In the genomic region with DNA sequence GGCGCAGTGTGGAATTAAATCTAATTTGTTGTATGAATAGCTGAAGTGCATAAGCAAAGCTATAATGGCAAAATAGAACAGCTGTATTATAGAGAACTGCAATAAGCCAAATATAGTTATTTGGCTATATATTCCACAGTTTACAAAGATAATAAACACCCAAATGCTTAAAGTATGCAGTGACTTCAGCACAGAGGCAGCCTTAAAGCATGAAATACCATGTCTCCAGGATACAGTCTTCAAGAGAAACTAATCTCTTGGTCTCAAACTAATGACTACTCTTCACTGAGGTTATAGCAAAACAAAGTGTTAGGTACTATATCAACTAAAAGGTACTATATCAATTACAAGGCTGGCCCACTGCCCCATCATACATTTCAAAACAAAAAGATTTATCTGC, we compare ENCODE assay signal across 17 cellular contexts. TPM values are rescaled to one million over a fixed set of nuclear protein-coding genes. Genes with fewer than 3 reads are reported as not detected.
DNase-seq lines count a peak whose midpoint lies in the region; ATAC-seq and TF ChIP-seq lines count a peak whose summit lies in the region.
"Had no signal": no experiment of that assay in that cellular context is flagged by ENCODE, and none has a peak within 500 bp of the region (broad histone marks: within the 10 kb centered on the region; RNA-seq: fewer than 3 reads in every experiment).

No MANE protein-coding gene starts in this region.

- TF ChIP-seq POLR2A in uterus (IDR thresholded peaks at IDR 0.05) = no peak

- H3K27me3 Mint-ChIP-seq in HFFc6 (ENCODE audit: insufficient read depth) (no peaks in the 10 kb centered on the region; the same call in 1 of the 2 replicates), natural killer cell (ENCODE audit: low read depth in 2 of 2) (no peaks in the 10 kb centered on the region)
- H3K27me3 Mint-ChIP-seq: activated CD4-positive, alpha-beta T cell treated with anti-CD3 and anti-CD28 coated beads for 36 hours; activated naive CD8-positive, alpha-beta T cell treated with anti-CD3 and anti-CD28 coated beads for 36 hours; activated T-cell treated with anti-CD3 and anti-CD28 coated beads, Interleukin-2, amount 50 U/mL, for 24 hours; CD4-positive, alpha-beta T cell had no signal

- H3K4me3 Mint-ChIP-seq in HFFc6 (peak overlapping the region; percentile 55), natural killer cell (no peak overlapping the region)
- H3K4me3 Mint-ChIP-seq: activated CD4-positive, alpha-beta T cell treated with anti-CD3 and anti-CD28 coated beads for 36 hours; activated naive CD8-positive, alpha-beta T cell treated with anti-CD3 and anti-CD28 coated beads for 36 hours; activated T-cell treated with anti-CD3 and anti-CD28 coated beads, Interleukin-2, amount 50 U/mL, for 24 hours; CD4-positive, alpha-beta T cell had no signal

- H3K27ac ChIP-seq in skeletal muscle tissue (ENCODE audit: low read depth, low read length) (peak overlapping the region; percentile 87), uterus (peak overlapping the region in 1 of 2 donors; percentile 59)

- H3K9me3 ChIP-seq in skeletal muscle tissue (ENCODE audit: control insufficient read depth in 3 of 3, low read length in 3 of 3) (no peaks in the 10 kb centered on the region), uterus (no peaks in the 10 kb centered on the region)

- H3K36me3 Mint-ChIP-seq in HFFc6 (ENCODE audit: low read depth) (peaks cover 47% of the 10 kb centered on the region), natural killer cell (no peaks in the 10 kb centered on the region)

- intact Hi-C loops in natural killer cell (cut with micrococcal nuclease) = no loop called here
- intact Hi-C loops in uterus (cut with DNase I; ENCODE audit: low total_unique reads) = no loop called here

- H3K36me3 ChIP-seq in skeletal muscle tissue (ENCODE audit: control insufficient read depth in 3 of 3, insufficient read depth in 3 of 3, low read length in 3 of 3) (peaks cover 0 to 4% (median 0%) of the 10 kb centered on the region in 3 donors), uterus (no peaks in the 10 kb centered on the region)

- no peak for TF ChIP-seq CTCF in HFFc6 (IDR thresholded peaks at IDR 0.05)
- TF ChIP-seq CTCF in astrocyte of the spinal cord (IDR thresholded peaks at IDR 0.05; ENCODE audit: low read depth, low read length) = no peak
- no peak for TF ChIP-seq CTCF in natural killer cell (IDR thresholded peaks at IDR 0.05)
- no peak for TF ChIP-seq CTCF in uterus (IDR thresholded peaks at IDR 0.05)

- H3K27me3 ChIP-seq in skeletal muscle tissue (ENCODE audit: control insufficient read depth in 3 of 3, insufficient read depth in 3 of 3, low read length in 3 of 3) (no peaks in the 10 kb centered on the region), uterus (no peaks in the 10 kb centered on the region)

- H3K27ac Mint-ChIP-seq in HFFc6 (peak overlapping the region; percentile 76), natural killer cell (no peak overlapping the region)
- H3K27ac Mint-ChIP-seq: activated CD4-positive, alpha-beta T cell treated with anti-CD3 and anti-CD28 coated beads for 36 hours; activated naive CD8-positive, alpha-beta T cell treated with anti-CD3 and anti-CD28 coated beads for 36 hours; activated T-cell treated with anti-CD3 and anti-CD28 coated beads, Interleukin-2, amount 50 U/mL, for 24 hours; CD4-positive, alpha-beta T cell had no signal

- peak overlapping the region; percentile 79 to 83 (median 80) for H3K9ac ChIP-seq in skeletal muscle tissue (ENCODE audit: low read depth in 1 of 3, low read length in 3 of 3)

- peak; percentile 48 for DNase-seq in HFFc6
- peak; percentile 60 for DNase-seq in astrocyte of the spinal cord (ENCODE audit: low read depth, low spot score)
- peak; percentile 85 for DNase-seq in iris pigment epithelial cell (ENCODE audit: low read depth)
- no peak for DNase-seq in NCI-H82 (lab: John Stamatoyannopoulos, UW)
- no peak for DNase-seq in natural killer cell
- DNase-seq in activated CD4-positive, alpha-beta T cell treated with anti-CD3 and anti-CD28 coated beads, Interleukin-2, amount 50 U/mL, for 4 hours = no peak
- DNase-seq in uterus = no peak
- DNase-seq: activated CD4-positive, alpha-beta T cell treated with anti-CD3 and anti-CD28 coated beads for 36 hours; activated naive CD8-positive, alpha-beta T cell treated with anti-CD3 and anti-CD28 coated beads for 36 hours; activated T-cell treated with anti-CD3 and anti-CD28 coated beads, Interleukin-2, amount 50 U/mL, for 24 hours; CD4-positive, alpha-beta T cell; DMS79 treated with DMSO at 0.1 percent for 48 hours; NCI-H187; NCI-H446 treated with DMSO at 0.1 percent for 48 hours; stimulated activated CD4-positive, alpha-beta T cell treated with anti-CD3 and anti-CD28 coated beads, Interleukin-2, amount 100 ng/mL, for 24 hours; T1000 had no signal

- no peak for ATAC-seq in natural killer cell
- ATAC-seq: activated CD4-positive, alpha-beta T cell treated with anti-CD3 and anti-CD28 coated beads for 36 hours had no signal

- H3K9me3 Mint-ChIP-seq in HFFc6 (no peaks in the 10 kb centered on the region), natural killer cell (no peaks in the 10 kb centered on the region)
- H3K9me3 Mint-ChIP-seq: activated naive CD8-positive, alpha-beta T cell treated with anti-CD3 and anti-CD28 coated beads for 36 hours; activated T-cell treated with anti-CD3 and anti-CD28 coated beads, Interleukin-2, amount 50 U/mL, for 24 hours; CD4-positive, alpha-beta T cell had no signal

- in situ Hi-C loops in astrocyte of the spinal cord (cut with HindIII; ENCODE audit: low sequenced_read_pairs) = no loop called here

- H3K4me1 ChIP-seq in skeletal muscle tissue (ENCODE audit: control insufficient read depth in 3 of 3, insufficient read depth in 3 of 3, low read length in 3 of 3) = peaks cover 3 to 26% (median 23%) of the 10 kb centered on the region in 3 donors
- peaks cover 0 to 10% of the 10 kb centered on the region in 2 donors for H3K4me1 ChIP-seq in uterus

- H3K4me3 ChIP-seq in astrocyte of the spinal cord (ENCODE audit: low read depth, low read length) (no peak overlapping the region), skeletal muscle tissue (ENCODE audit: low read length in 3 of 3) (peak overlapping the region; percentile 62 to 75 (median 66)), uterus (no peak overlapping the region)

- H3K4me1 Mint-ChIP-seq in HFFc6 (ENCODE audit: low read depth) = peaks cover 64% of the 10 kb centered on the region
- peaks cover 25 to 32% of the 10 kb centered on the region in 2 donors for H3K4me1 Mint-ChIP-seq in natural killer cell

RNA-seq across cellular contexts. Expression of gene NT5C2, which starts 48.0 kb away (rescaled TPM):
- total RNA-seq in HFFc6 (2021; fragmentation: NEBNext Ultra II Directional; extraction: Animal tissue kit (Norgen Biotek cat#: 25700)) = 10 to 100 TPM; 78.5 to 97.4 (median 81.1) TPM
- total RNA-seq in skeletal muscle tissue = 158 TPM
- 100 to 1,000 TPM in 1 of 3 donors, 10 to 100 TPM in 2; 84.4 to 110 (median 89.4) TPM for total RNA-seq in natural killer cell
- total RNA-seq in uterus = 100 to 1,000 TPM in 2 of 4 donors, 10 to 100 TPM in 2; 12.3 to 134 (median 99.4) TPM

Comparison
In these comparisons a context has a peak if more than half of its experiments do, and no peak if none do; other contexts are left out.
1. DNase-seq: peak in HFFc6 (single experiment), astrocyte of the spinal cord (single experiment) and iris pigment epithelial cell (single experiment); none in NCI-H82 (single experiment), natural killer cell (single experiment), activated CD4-positive, alpha-beta T cell treated with anti-CD3 and anti-CD28 coated beads, Interleukin-2, amount 50 U/mL, for 4 hours (0 of 2) and uterus (0 of 2).
2. H3K4me3 ChIP-seq: peak in skeletal muscle tissue (3 of 3); none in astrocyte of the spinal cord (single experiment) and uterus (0 of 2).